Comparison of ENCODE assay signal across 16 cellular contexts in the genomic region with DNA sequence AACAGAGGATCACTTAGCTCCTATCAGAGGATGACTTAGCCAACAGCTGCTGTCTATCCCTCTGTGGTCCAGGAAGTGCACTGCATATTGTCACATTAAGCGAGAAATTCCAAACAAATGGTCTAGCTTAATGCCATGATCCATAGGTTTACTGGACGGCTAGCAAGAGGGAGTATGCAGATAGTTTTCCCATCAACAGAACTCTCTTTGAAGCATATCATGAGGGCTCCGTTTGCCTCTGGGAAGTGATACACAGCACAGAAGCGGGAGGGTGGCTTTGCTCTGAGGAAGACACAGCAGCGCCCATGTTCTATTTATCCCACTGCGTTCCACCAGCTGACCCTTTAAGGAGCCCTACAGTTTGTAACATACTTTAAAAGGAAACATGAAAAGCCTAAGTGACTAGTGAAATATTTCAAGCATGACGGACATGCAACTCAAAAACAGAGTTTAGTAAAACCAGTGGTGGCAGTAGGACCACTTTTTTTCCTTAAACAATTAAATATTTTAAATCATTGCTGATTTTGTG. TPM values are rescaled to one million over a fixed set of nuclear protein-coding genes. Genes with fewer than 3 reads are reported as not detected.
DNase-seq lines count a peak whose midpoint lies in the region; ATAC-seq and TF ChIP-seq lines count a peak whose summit lies in the region.
"Had no signal": no experiment of that assay in that cellular context is flagged by ENCODE, and none has a peak within 500 bp of the region (broad histone marks: within the 10 kb centered on the region; RNA-seq: fewer than 3 reads in every experiment).

No MANE protein-coding gene starts in this region.

- no peaks in the 10 kb centered on the region for H3K36me3 ChIP-seq in BLaER1 treated with 17β-estradiol and CSF1 and Interleukin-3, amounts not matched to agents 10 nM and 100 nM
- H3K36me3 ChIP-seq in brain microvascular endothelial cell (replicated peaks) (peaks cover 24% of the 10 kb centered on the region), gastrocnemius medialis (no peaks in the 10 kb centered on the region), body of pancreas (replicated peaks in 1 of 2; ENCODE audit: insufficient read depth in 1 of 2, low read depth in 2 of 2) (no peaks in the 10 kb centered on the region)

- H3K4me1 Mint-ChIP-seq in activated T-helper 1 cell treated with anti-CD3 and anti-CD28 coated beads, Interleukin-12 subunit alpha, Interleukin-12 subunit beta, Interleukin-2, Interleukin-4 antibody, amounts not matched to agents 30 ng/mL and 10 ng/mL and 1 ng/mL, durations not matched to agents 14 hours and 24 hours and 36 hours (ENCODE audit: low read depth): no peaks in the 10 kb centered on the region
- H3K4me1 Mint-ChIP-seq: central memory CD8-positive, alpha-beta T cell had no signal

- no peak overlapping the region for H3K27ac Mint-ChIP-seq in activated T-helper 1 cell treated with anti-CD3 and anti-CD28 coated beads, Interleukin-12 subunit alpha, Interleukin-12 subunit beta, Interleukin-2, Interleukin-4 antibody, amounts not matched to agents 30 ng/mL and 10 ng/mL and 1 ng/mL, durations not matched to agents 14 hours and 24 hours and 36 hours
- H3K27ac Mint-ChIP-seq: activated CD8-positive, alpha-beta T cell treated with anti-CD3 and anti-CD28 coated beads, Interleukin-2, amount 10 ng/mL, durations not matched to agents 7 days and 5 days had no signal

- H3K4me3 ChIP-seq in BLaER1 treated with 17β-estradiol and CSF1 and Interleukin-3, amounts not matched to agents 10 nM and 100 nM: peak overlapping the region in 1 of 10 experiments; percentile 15; a peak in 1 of 20 replicates
- no peak overlapping the region for H3K4me3 ChIP-seq in brain microvascular endothelial cell (ENCODE audit: low read depth, low read length)
- H3K4me3 ChIP-seq in gastrocnemius medialis: no peak overlapping the region
- no peak overlapping the region for H3K4me3 ChIP-seq in body of pancreas
- H3K4me3 ChIP-seq: GM12878 had no signal

- in situ Hi-C loops in brain microvascular endothelial cell (cut with HindIII; ENCODE audit: low pct_ligation_motif_present, low sequenced_read_pairs): no loop called here
- in situ Hi-C loops in gastrocnemius medialis (cut with MboI; ENCODE audit: low sequenced_read_pairs in 4 of 4): no loop called here

- peaks cover 13 to 36% (median 23%) of the 10 kb centered on the region in 10 experiments for H3K4me1 ChIP-seq in BLaER1 treated with 17β-estradiol and CSF1 and Interleukin-3, amounts not matched to agents 10 nM and 100 nM
- H3K4me1 ChIP-seq in gastrocnemius medialis (peaks cover 23 to 26% of the 10 kb centered on the region in 2 donors), body of pancreas (peaks cover 10% of the 10 kb centered on the region)

- H3K27ac ChIP-seq in BLaER1 treated with 17β-estradiol and CSF1 and Interleukin-3, amounts not matched to agents 10 nM and 100 nM: peak overlapping the region in 4 of 11 experiments; percentile 37 to 55 (median 40); a peak in 6 of 22 replicates
- peak overlapping the region; percentile 36 for H3K27ac ChIP-seq in brain microvascular endothelial cell
- H3K27ac ChIP-seq in gastrocnemius medialis: peak overlapping the region; percentile 56 to 72 (median 65)
- peak overlapping the region in 1 of 4 donors; percentile 15 for H3K27ac ChIP-seq in body of pancreas

- H3K36me3 Mint-ChIP-seq in activated T-helper 1 cell treated with anti-CD3 and anti-CD28 coated beads, Interleukin-12 subunit alpha, Interleukin-12 subunit beta, Interleukin-2, Interleukin-4 antibody, amounts not matched to agents 30 ng/mL and 10 ng/mL and 1 ng/mL, durations not matched to agents 14 hours and 24 hours and 36 hours (ENCODE audit: low read depth): no peaks in the 10 kb centered on the region

- H3K4me2 ChIP-seq in BLaER1 treated with 17β-estradiol and CSF1 and Interleukin-3, amounts not matched to agents 10 nM and 100 nM: peak overlapping the region in 10 of 11 experiments; percentile 21 to 90 (median 59); a peak in 19 of 22 replicates

- H3K9ac ChIP-seq in BLaER1 treated with 17β-estradiol and CSF1 and Interleukin-3, amounts not matched to agents 10 nM and 100 nM: peak overlapping the region in 3 of 11 experiments; percentile 14 to 45 (median 27); a peak in 3 of 22 replicates

- H3K9me3 Mint-ChIP-seq in activated T-helper 1 cell treated with anti-CD3 and anti-CD28 coated beads, Interleukin-12 subunit alpha, Interleukin-12 subunit beta, Interleukin-2, Interleukin-4 antibody, amounts not matched to agents 30 ng/mL and 10 ng/mL and 1 ng/mL, durations not matched to agents 14 hours and 24 hours and 36 hours: peaks cover 9% of the 10 kb centered on the region

- intact Hi-C loops in gastrocnemius medialis (cut with DNase I; ENCODE audit: low total_unique reads): no loop called here
- intact Hi-C loops in activated T-helper 1 cell treated with anti-CD3 and anti-CD28 coated beads, Interleukin-12 subunit alpha, Interleukin-12 subunit beta, Interleukin-2, Interleukin-4 antibody, amounts not matched to agents 30 ng/mL and 10 ng/mL and 1 ng/mL, durations not matched to agents 14 hours and 24 hours and 36 hours (cut with micrococcal nuclease): no loop called here
- intact Hi-C loops in body of pancreas (cut with DNase I): no loop called here

- H4K20me1 ChIP-seq in BLaER1 treated with 17β-estradiol and CSF1 and Interleukin-3, amounts not matched to agents 10 nM and 100 nM: no peaks in the 10 kb centered on the region

- peaks cover 0 to 26% (median 22%) of the 10 kb centered on the region in 11 experiments; a peak in 17 of 22 replicates for H3K9me3 ChIP-seq in BLaER1 treated with 17β-estradiol and CSF1 and Interleukin-3, amounts not matched to agents 10 nM and 100 nM (replicated peaks in 1 of 11)
- no peaks in the 10 kb centered on the region for H3K9me3 ChIP-seq in gastrocnemius medialis
- no peaks in the 10 kb centered on the region for H3K9me3 ChIP-seq in body of pancreas

- TF ChIP-seq POLR2A in gastrocnemius medialis (IDR thresholded peaks at IDR 0.05) (no peak), body of pancreas (IDR thresholded peaks at IDR 0.05) (no peak)

- no peak for DNase-seq in brain microvascular endothelial cell
- DNase-seq in islet precursor cell: peak; percentile 69
- DNase-seq in gastrocnemius medialis: no peak
- no peak for DNase-seq in GM03348 (ENCODE audit: low spot score)
- DNase-seq in activated T-helper 1 cell treated with anti-CD3 and anti-CD28 coated beads, Interleukin-12 subunit alpha, Interleukin-12 subunit beta, Interleukin-2, Interleukin-4 antibody, amounts not matched to agents 30 ng/mL and 10 ng/mL and 1 ng/mL, durations not matched to agents 14 hours and 24 hours and 36 hours (ENCODE audit: low spot score): no peak
- DNase-seq in NCI-H1436 treated with DMSO at 0.1 percent for 48 hours (lab: John Stamatoyannopoulos, UW): no peak
- no peak for DNase-seq in body of pancreas
- DNase-seq: activated CD8-positive, alpha-beta T cell treated with anti-CD3 and anti-CD28 coated beads, Interleukin-2, amount 10 ng/mL, durations not matched to agents 7 days and 5 days; activated gamma-delta T cell treated with Interleukin-2 at 50 U/mL for 16 hours; DMS79; KBM-7; NCI-H1417 treated with DMSO at 0.1 percent for 48 hours; NCI-H524 had no signal

- peaks cover 8% of the 10 kb centered on the region for H3K27me3 Mint-ChIP-seq in activated T-helper 1 cell treated with anti-CD3 and anti-CD28 coated beads, Interleukin-12 subunit alpha, Interleukin-12 subunit beta, Interleukin-2, Interleukin-4 antibody, amounts not matched to agents 30 ng/mL and 10 ng/mL and 1 ng/mL, durations not matched to agents 14 hours and 24 hours and 36 hours (ENCODE audit: insufficient read depth)

- WGBS in body of pancreas, 2 donors: 74 to 81% methylated on average over 7 of the region's 7 CpGs

- ATAC-seq in gastrocnemius medialis (peak in 1 of 2 donors; percentile 22), body of pancreas (no peak)
- ATAC-seq: activated CD8-positive, alpha-beta T cell treated with anti-CD3 and anti-CD28 coated beads, Interleukin-2, amount 10 ng/mL, durations not matched to agents 7 days and 5 days; GM12878 had no signal

- no peaks in the 10 kb centered on the region for H3K27me3 ChIP-seq in BLaER1 treated with 17β-estradiol and CSF1 and Interleukin-3, amounts not matched to agents 10 nM and 100 nM
- H3K27me3 ChIP-seq in brain microvascular endothelial cell (replicated peaks): no peaks in the 10 kb centered on the region
- H3K27me3 ChIP-seq in gastrocnemius medialis: peaks cover 0 to 3% (median 0%) of the 10 kb centered on the region in 3 donors
- no peaks in the 10 kb centered on the region for H3K27me3 ChIP-seq in body of pancreas

- H3K4me3 Mint-ChIP-seq in activated T-helper 1 cell treated with anti-CD3 and anti-CD28 coated beads, Interleukin-12 subunit alpha, Interleukin-12 subunit beta, Interleukin-2, Interleukin-4 antibody, amounts not matched to agents 30 ng/mL and 10 ng/mL and 1 ng/mL, durations not matched to agents 14 hours and 24 hours and 36 hours: no peak overlapping the region
- H3K4me3 Mint-ChIP-seq: activated CD8-positive, alpha-beta T cell treated with anti-CD3 and anti-CD28 coated beads, Interleukin-2, amount 10 ng/mL, durations not matched to agents 7 days and 5 days; central memory CD8-positive, alpha-beta T cell had no signal

- TF ChIP-seq CTCF in brain microvascular endothelial cell (IDR thresholded peaks at IDR 0.05; ENCODE audit: low read depth, low read length, missing control alignments) (no peak), gastrocnemius medialis (IDR thresholded peaks at IDR 0.05 in 4 of 5, conservative IDR thresholded peaks at IDR 0.05 in 1 of 5) (no peak), body of pancreas (IDR thresholded peaks at IDR 0.05) (no peak)

RNA-seq across cellular contexts. Expression of a gene that starts 52.7 kb away (rescaled TPM):
- total RNA-seq in gastrocnemius medialis: 100 to 1,000 TPM in 3 of 4 donors, 10 to 100 TPM in 1; 60.5 to 127 (median 120) TPM
- total RNA-seq in activated T-helper 1 cell treated with anti-CD3 and anti-CD28 coated beads, Interleukin-12 subunit alpha, Interleukin-12 subunit beta, Interleukin-2, Interleukin-4 antibody, amounts not matched to agents 30 ng/mL and 10 ng/mL and 1 ng/mL, durations not matched to agents 14 hours and 24 hours and 36 hours: not detected in 2 replicates
- 100 to 1,000 TPM in 1 of 2 donors, 10 to 100 TPM in 1; 80.4 to 253 TPM for total RNA-seq in body of pancreas
- total RNA-seq: activated CD8-positive, alpha-beta T cell treated with anti-CD3 and anti-CD28 coated beads, Interleukin-2, amount 10 ng/mL, durations not matched to agents 7 days and 5 days had no signal

RNA-seq across cellular contexts. Expression of a gene that starts 52.9 kb away (rescaled TPM):
- total RNA-seq in gastrocnemius medialis: 10 to 100 TPM; 51.2 to 85.8 (median 70.5) TPM
- total RNA-seq in activated T-helper 1 cell treated with anti-CD3 and anti-CD28 coated beads, Interleukin-12 subunit alpha, Interleukin-12 subunit beta, Interleukin-2, Interleukin-4 antibody, amounts not matched to agents 30 ng/mL and 10 ng/mL and 1 ng/mL, durations not matched to agents 14 hours and 24 hours and 36 hours: 0.10 TPM in 1 of 2 replicates, not detected in the other
- 100 to 1,000 TPM in 1 of 2 donors, 10 to 100 TPM in 1; 69.3 to 230 TPM for total RNA-seq in body of pancreas
- total RNA-seq: activated CD8-positive, alpha-beta T cell treated with anti-CD3 and anti-CD28 coated beads, Interleukin-2, amount 10 ng/mL, durations not matched to agents 7 days and 5 days had no signal

Comparison
In these comparisons a context has a peak if more than half of its experiments do, and no peak if none do; other contexts are left out.
1. RNA of a gene that starts 52.7 kb away (total RNA-seq): 80.4 to 253 TPM in body of pancreas and 60.5 to 127 TPM in gastrocnemius medialis; not detected in activated T-helper 1 cell treated with anti-CD3 and anti-CD28 coated beads, Interleukin-12 subunit alpha, Interleukin-12 subunit beta, Interleukin-2, Interleukin-4 antibody, amounts not matched to agents 30 ng/mL and 10 ng/mL and 1 ng/mL, durations not matched to agents 14 hours and 24 hours and 36 hours; every median in the first group is over 10 times any median in the second.
2. RNA of a gene that starts 52.9 kb away (total RNA-seq): 69.3 to 230 TPM in body of pancreas and 51.2 to 85.8 TPM in gastrocnemius medialis; 0.10 TPM in activated T-helper 1 cell treated with anti-CD3 and anti-CD28 coated beads, Interleukin-12 subunit alpha, Interleukin-12 subunit beta, Interleukin-2, Interleukin-4 antibody, amounts not matched to agents 30 ng/mL and 10 ng/mL and 1 ng/mL, durations not matched to agents 14 hours and 24 hours and 36 hours; every median in the first group is over 10 times any median in the second.